In the genomic region with DNA sequence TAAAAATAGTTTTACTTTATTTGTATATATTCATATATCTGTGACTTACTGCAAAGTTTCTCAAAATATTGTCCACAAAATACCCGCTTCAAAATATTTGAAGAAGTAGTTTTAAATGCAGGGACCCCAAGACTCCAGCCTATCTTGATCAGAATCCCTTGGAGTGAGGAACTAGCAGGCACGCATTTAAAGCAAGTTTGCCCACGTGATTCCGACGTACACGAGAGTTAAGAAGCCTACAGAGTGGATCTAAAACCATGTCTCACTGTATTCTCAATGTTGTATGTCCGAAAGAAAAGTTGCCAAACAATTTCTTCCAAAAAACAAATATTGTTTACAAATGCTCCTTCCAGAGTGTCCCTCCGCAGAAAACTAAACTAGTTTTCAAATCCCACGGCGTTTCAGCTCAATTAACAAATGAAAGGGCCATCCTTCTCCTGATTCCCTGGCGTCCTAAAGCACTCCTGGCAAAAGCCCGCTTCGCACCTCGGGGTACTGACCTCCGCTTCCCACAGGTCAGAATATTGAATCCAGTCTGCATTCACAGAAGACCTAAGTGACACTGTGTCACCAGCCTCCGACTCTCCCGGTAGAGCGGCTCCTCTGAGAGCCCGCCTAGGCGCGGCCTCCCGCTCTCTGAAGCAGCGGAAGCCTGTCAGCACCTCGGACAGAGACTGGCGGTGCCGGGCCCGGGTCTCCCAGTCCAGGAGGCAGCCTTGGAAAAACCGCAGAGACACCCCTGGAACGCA, we compare ENCODE assay signal across 12 cellular contexts. TPM values are rescaled to one million over a fixed set of nuclear protein-coding genes. Genes with fewer than 3 reads are reported as not detected.
A peak's percentile ranks its signal among the peaks of the same experiment; 100 is the strongest.
DNase-seq lines count a peak whose midpoint lies in the region; ATAC-seq and TF ChIP-seq lines count a peak whose summit lies in the region.
"Had no signal": no experiment of that assay in that cellular context is flagged by ENCODE, and none has a peak within 500 bp of the region (broad histone marks: within the 10 kb centered on the region; RNA-seq: fewer than 3 reads in every experiment).

No MANE protein-coding gene starts in this region.

- peak; percentile 6 for DNase-seq in activated CD4-positive, alpha-beta T cell treated with anti-CD3 and anti-CD28 coated beads for 36 hours
- no peak for DNase-seq in activated CD4-positive, alpha-beta T cell treated with anti-CD3 and anti-CD28 coated beads, Interleukin-2, amount 10 ng/mL, durations not matched to agents 7 days and 5 days
- DNase-seq in cerebellum (ENCODE audit: low spot score) = peak; percentile 31
- peak; percentile 92 for DNase-seq in left kidney (ENCODE audit: low read depth, low spot score)
- peak; percentile 69 to 79 for DNase-seq in thyroid gland
- DNase-seq: activated CD4-positive, alpha-beta memory T cell treated with anti-CD3 and anti-CD28 coated beads, Interleukin-2, amount 10 ng/mL, durations not matched to agents 7 days and 5 days; central memory CD4-positive, alpha-beta T cell; small intestine had no signal

- H3K27me3 ChIP-seq in thyroid gland = no peaks in the 10 kb centered on the region

- TF ChIP-seq POLR2A in thyroid gland (IDR thresholded peaks at IDR 0.05) = no peak

- H3K4me3 Mint-ChIP-seq in activated CD4-positive, alpha-beta T cell treated with anti-CD3 and anti-CD28 coated beads for 36 hours = no peak overlapping the region
- no peak overlapping the region for H3K4me3 Mint-ChIP-seq in activated CD4-positive, alpha-beta T cell treated with anti-CD3 and anti-CD28 coated beads, Interleukin-2, amount 10 ng/mL, durations not matched to agents 7 days and 5 days
- H3K4me3 Mint-ChIP-seq: activated CD4-positive, alpha-beta memory T cell treated with anti-CD3 and anti-CD28 coated beads, Interleukin-2, amount 10 ng/mL, durations not matched to agents 7 days and 5 days had no signal

- H3K4me1 ChIP-seq in thyroid gland = peaks cover 0 to 9% of the 10 kb centered on the region in 2 donors

- no peak for ATAC-seq in activated CD4-positive, alpha-beta T cell treated with anti-CD3 and anti-CD28 coated beads for 36 hours
- no peak for ATAC-seq in GM18868 (IDR thresholded peaks at IDR 0.05; ENCODE audit: unreplicated experiment)
- ATAC-seq in GM21367 (IDR thresholded peaks at IDR 0.05; ENCODE audit: unreplicated experiment) = no peak
- no peak for ATAC-seq in GM19397 (IDR thresholded peaks at IDR 0.05; ENCODE audit: unreplicated experiment)

- CTCF ChIA-PET in activated CD4-positive, alpha-beta T cell treated with anti-CD3 and anti-CD28 coated beads for 36 hours (lab: Charles Lee) = no interaction called here
- CTCF ChIA-PET in activated CD4-positive, alpha-beta T cell treated with anti-CD3 and anti-CD28 coated beads, Interleukin-2, amount 10 ng/mL, durations not matched to agents 7 days and 5 days (lab: Charles Lee) = interaction anchor here (0.6 kb wide), 1 partner anchor 344 kb away, joined by 3 read pairs; no protein-coding TSS in a partner anchor

- no peaks in the 10 kb centered on the region for H3K9me3 ChIP-seq in thyroid gland

- H3K4me3 ChIP-seq in thyroid gland (replicated peaks in 1 of 3) = peak overlapping the region in 1 of 3 donors; percentile 49

- TF ChIP-seq CTCF in thyroid gland (IDR thresholded peaks at IDR 0.05) = no peak

- H3K27ac Mint-ChIP-seq in activated CD4-positive, alpha-beta T cell treated with anti-CD3 and anti-CD28 coated beads for 36 hours = no peak overlapping the region
- H3K27ac Mint-ChIP-seq in activated CD4-positive, alpha-beta T cell treated with anti-CD3 and anti-CD28 coated beads, Interleukin-2, amount 10 ng/mL, durations not matched to agents 7 days and 5 days = no peak overlapping the region
- H3K27ac Mint-ChIP-seq: activated CD4-positive, alpha-beta memory T cell treated with anti-CD3 and anti-CD28 coated beads, Interleukin-2, amount 10 ng/mL, durations not matched to agents 7 days and 5 days had no signal

- no peak overlapping the region for H3K27ac ChIP-seq in thyroid gland

- no peaks in the 10 kb centered on the region for H3K36me3 ChIP-seq in thyroid gland

- intact Hi-C loops in activated CD4-positive, alpha-beta T cell treated with anti-CD3 and anti-CD28 coated beads for 36 hours (cut with DNase I, micrococcal nuclease) = no loop called here
- intact Hi-C loops in thyroid gland (cut with DNase I) = no loop called here

- H3K9me3 Mint-ChIP-seq in activated CD4-positive, alpha-beta T cell treated with anti-CD3 and anti-CD28 coated beads for 36 hours (ENCODE audit: low read depth) = peaks cover 2% of the 10 kb centered on the region
- H3K9me3 Mint-ChIP-seq in activated CD4-positive, alpha-beta T cell treated with anti-CD3 and anti-CD28 coated beads, Interleukin-2, amount 10 ng/mL, durations not matched to agents 7 days and 5 days = no peaks in the 10 kb centered on the region
- H3K9me3 Mint-ChIP-seq: activated CD4-positive, alpha-beta memory T cell treated with anti-CD3 and anti-CD28 coated beads, Interleukin-2, amount 10 ng/mL, durations not matched to agents 7 days and 5 days had no signal

- H3K27me3 Mint-ChIP-seq in activated CD4-positive, alpha-beta T cell treated with anti-CD3 and anti-CD28 coated beads for 36 hours = peaks cover 33% of the 10 kb centered on the region
- H3K27me3 Mint-ChIP-seq in activated CD4-positive, alpha-beta T cell treated with anti-CD3 and anti-CD28 coated beads, Interleukin-2, amount 10 ng/mL, durations not matched to agents 7 days and 5 days = peaks cover 27% of the 10 kb centered on the region

- POLR2A ChIA-PET in activated CD4-positive, alpha-beta T cell treated with anti-CD3 and anti-CD28 coated beads for 36 hours (lab: Charles Lee) = no interaction called here
- POLR2A ChIA-PET in activated CD4-positive, alpha-beta T cell treated with anti-CD3 and anti-CD28 coated beads, Interleukin-2, amount 10 ng/mL, durations not matched to agents 7 days and 5 days (lab: Charles Lee) = no interaction called here

- WGBS in thyroid gland, 2 donors = 8 to 10% methylated on average over 25 to 27 of the region's 29 CpGs

- no peaks in the 10 kb centered on the region for H3K36me3 Mint-ChIP-seq in activated CD4-positive, alpha-beta T cell treated with anti-CD3 and anti-CD28 coated beads for 36 hours (ENCODE audit: low read depth)
- H3K36me3 Mint-ChIP-seq in activated CD4-positive, alpha-beta T cell treated with anti-CD3 and anti-CD28 coated beads, Interleukin-2, amount 10 ng/mL, durations not matched to agents 7 days and 5 days (ENCODE audit: low read depth) = peaks cover 2% of the 10 kb centered on the region

- peaks cover 2% of the 10 kb centered on the region for H3K4me1 Mint-ChIP-seq in activated CD4-positive, alpha-beta T cell treated with anti-CD3 and anti-CD28 coated beads for 36 hours
- peaks cover 2% of the 10 kb centered on the region for H3K4me1 Mint-ChIP-seq in activated CD4-positive, alpha-beta T cell treated with anti-CD3 and anti-CD28 coated beads, Interleukin-2, amount 10 ng/mL, durations not matched to agents 7 days and 5 days
- H3K4me1 Mint-ChIP-seq: activated CD4-positive, alpha-beta memory T cell treated with anti-CD3 and anti-CD28 coated beads, Interleukin-2, amount 10 ng/mL, durations not matched to agents 7 days and 5 days had no signal

RNA-seq across cellular contexts. Expression of a gene that starts 1.5 kb away (rescaled TPM):
- total RNA-seq in activated CD4-positive, alpha-beta T cell treated with anti-CD3 and anti-CD28 coated beads for 36 hours = not detected
- total RNA-seq in activated CD4-positive, alpha-beta T cell treated with anti-CD3 and anti-CD28 coated beads, Interleukin-2, amount 10 ng/mL, durations not matched to agents 7 days and 5 days = under 1 TPM in 1 of 2 experiments, not detected in 1; 0.12 TPM
- total RNA-seq in cerebellum (73.9 TPM), thyroid gland (10 to 100 TPM; 15.0 to 46.7 (median 20.6) TPM)
- total RNA-seq: activated CD4-positive, alpha-beta memory T cell treated with anti-CD3 and anti-CD28 coated beads, Interleukin-2, amount 10 ng/mL, durations not matched to agents 7 days and 5 days; LHCN-M2 had no signal

Comparison
In these comparisons a context has a peak if more than half of its experiments do, and no peak if none do; other contexts are left out.
1. RNA of a gene that starts 1.5 kb away (total RNA-seq): 73.9 TPM in cerebellum (single experiment) and 15.0 to 46.7 TPM in thyroid gland; 0.12 TPM in activated CD4-positive, alpha-beta T cell treated with anti-CD3 and anti-CD28 coated beads, Interleukin-2, amount 10 ng/mL, durations not matched to agents 7 days and 5 days and not detected in activated CD4-positive, alpha-beta T cell treated with anti-CD3 and anti-CD28 coated beads for 36 hours; every median in the first group is over 10 times any median in the second.